13 cellular contexts compared by ENCODE assay signal in the genomic region with DNA sequence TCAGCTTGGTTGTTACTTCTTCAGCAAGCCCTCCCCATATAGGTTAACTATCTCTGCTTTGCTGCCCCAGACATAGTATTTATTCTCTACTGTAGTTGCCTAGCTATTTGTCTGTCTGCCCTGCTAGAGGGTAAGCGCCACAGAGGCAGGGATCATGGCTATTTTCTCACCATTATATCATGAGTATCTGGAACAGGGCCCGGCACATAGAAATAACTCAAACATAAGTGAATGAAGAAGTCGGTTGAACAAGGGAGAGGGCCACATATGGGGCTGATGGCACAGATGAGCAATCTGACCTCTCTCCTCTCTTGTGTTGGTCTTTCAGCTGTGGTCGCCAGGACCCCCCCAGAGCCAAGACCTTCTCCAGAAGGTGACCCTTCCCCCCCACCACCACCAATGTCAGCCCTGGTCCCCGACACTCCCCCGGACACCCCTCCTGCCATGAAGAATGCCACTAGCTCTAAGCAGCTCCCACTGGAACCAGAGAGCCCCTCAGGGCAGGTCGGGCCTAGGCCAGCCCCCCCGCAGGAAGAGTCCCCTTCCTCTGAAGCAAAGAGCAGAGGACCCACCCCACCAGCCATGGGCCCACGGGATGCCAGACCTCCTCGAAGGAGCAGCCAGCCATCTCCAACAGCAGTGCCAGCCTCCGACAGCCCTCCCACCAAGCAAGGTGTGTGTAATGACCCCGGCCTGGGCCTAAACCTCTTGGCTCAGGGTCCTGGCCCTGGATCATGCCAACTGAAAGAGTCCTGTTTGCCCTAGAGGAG. TPM values are rescaled to one million over a fixed set of nuclear protein-coding genes. Genes with fewer than 3 reads are reported as not detected.
DNase-seq lines count a peak whose midpoint lies in the region; ATAC-seq and TF ChIP-seq lines count a peak whose summit lies in the region.
"Had no signal": no experiment of that assay in that cellular context is flagged by ENCODE, and none has a peak within 500 bp of the region (broad histone marks: within the 10 kb centered on the region; RNA-seq: fewer than 3 reads in every experiment).

No MANE protein-coding gene starts in this region.

- peaks cover 14 to 78% (median 48%) of the 10 kb centered on the region in 3 experiments for H3K36me3 ChIP-seq in naive thymus-derived CD4-positive, alpha-beta T cell (ENCODE audit: control insufficient read depth in 2 of 3, insufficient read depth in 3 of 3, low read length in 3 of 3)

- H3K27me3 ChIP-seq in dorsolateral prefrontal cortex, result no peaks in the 10 kb centered on the region
- no peaks in the 10 kb centered on the region for H3K27me3 ChIP-seq in naive thymus-derived CD4-positive, alpha-beta T cell (ENCODE audit: control insufficient read depth in 2 of 2, insufficient read depth in 2 of 2, low read length in 2 of 2)

- H3K4me1 Mint-ChIP-seq in naive thymus-derived CD4-positive, alpha-beta T cell, result peaks cover 26 to 53% (median 39%) of the 10 kb centered on the region in 7 donors

- no peaks in the 10 kb centered on the region for H3K9me3 ChIP-seq in naive thymus-derived CD4-positive, alpha-beta T cell (ENCODE audit: control insufficient read depth in 2 of 3, low read length in 3 of 3)

- POLR2A ChIA-PET in naive thymus-derived CD4-positive, alpha-beta T cell (lab: Charles Lee), result interaction anchor here (1.0 to 12.8 kb wide), 4 partner anchors 8 to 18 kb away, joined by 4 to 272 read pairs (median 10); a partner anchor contains a TSS

- H3K4me3 Mint-ChIP-seq in naive thymus-derived CD4-positive, alpha-beta T cell, result no peak overlapping the region

- DNase-seq in Right ventricle myocardium inferior (ENCODE audit: missing footprints) (no peak), cardiac septum (ENCODE audit: low spot score) (no peak), dorsolateral prefrontal cortex (no peak), HuH-7.5 (ENCODE audit: low spot score) (no peak)
- DNase-seq in naive thymus-derived CD4-positive, alpha-beta T cell, result no peak
- no peak for DNase-seq in activated CD8-positive, alpha-beta memory T cell treated with anti-CD3 and anti-CD28 coated beads, Interleukin-2, amount 50 U/mL, for 48 hours
- DNase-seq: erythroblast, KG1, NCI-H1417 treated with DMSO at 0.1 percent for 48 hours, NCI-H226 had no signal

- peaks cover 0 to 8% of the 10 kb centered on the region in 2 donors for H3K4me1 ChIP-seq in naive thymus-derived CD4-positive, alpha-beta T cell (ENCODE audit: control insufficient read depth in 2 of 2, insufficient read depth in 2 of 2, low read length in 2 of 2)

- TF ChIP-seq CTCF in dorsolateral prefrontal cortex (IDR thresholded peaks at IDR 0.05 in 54 of 56, conservative IDR thresholded peaks at IDR 0.05 in 2 of 56; ENCODE audit: low read depth in 1 of 56, partially characterized antibody in 56 of 56), result no peak

- H3K9me3 Mint-ChIP-seq in naive thymus-derived CD4-positive, alpha-beta T cell, result no peaks in the 10 kb centered on the region

- ATAC-seq in Right ventricle myocardium inferior (peak; percentile 26), HG03039 (IDR thresholded peaks at IDR 0.05; ENCODE audit: unreplicated experiment) (no peak), GM18498 (IDR thresholded peaks at IDR 0.05; ENCODE audit: unreplicated experiment) (no peak)
- ATAC-seq in naive thymus-derived CD4-positive, alpha-beta T cell, result no peak
- ATAC-seq: HCT116 had no signal

- H3K27ac ChIP-seq in dorsolateral prefrontal cortex, result peak overlapping the region in 53 of 59 donors; percentile 16 to 96 (median 67)
- H3K27ac ChIP-seq in naive thymus-derived CD4-positive, alpha-beta T cell (ENCODE audit: low read depth, low read length), result peak overlapping the region; percentile 0

- intact Hi-C loops in Right ventricle myocardium inferior (cut with DNase I), result no loop called here
- intact Hi-C loops in cardiac septum (cut with DNase I), result no loop called here
- intact Hi-C loops in dorsolateral prefrontal cortex (cut with DNase I), result no loop called here
- intact Hi-C loops in naive thymus-derived CD4-positive, alpha-beta T cell (cut with micrococcal nuclease), result no loop called here

- H3K27ac Mint-ChIP-seq in naive thymus-derived CD4-positive, alpha-beta T cell, result peak overlapping the region in 7 of 9 donors; percentile 28 to 86 (median 70)

- CTCF ChIA-PET in naive thymus-derived CD4-positive, alpha-beta T cell (lab: Charles Lee), result interaction anchor here (0.8 to 1.4 kb wide), 3 partner anchors 17 to 21 kb away, joined by 3 to 6 read pairs (median 3); a partner anchor contains a TSS

- peaks cover 7 to 34% (median 27%) of the 10 kb centered on the region in 5 donors for H3K36me3 Mint-ChIP-seq in naive thymus-derived CD4-positive, alpha-beta T cell

- H3K4me3 ChIP-seq in dorsolateral prefrontal cortex, result peak overlapping the region in 1 of 59 donors; percentile 10
- no peak overlapping the region for H3K4me3 ChIP-seq in naive thymus-derived CD4-positive, alpha-beta T cell (ENCODE audit: low read length)

- H3K27me3 Mint-ChIP-seq in naive thymus-derived CD4-positive, alpha-beta T cell, result no peaks in the 10 kb centered on the region

RNA-seq across cellular contexts. Expression of a gene that starts 14.9 kb away (rescaled TPM):
- 383 TPM for total RNA-seq in Right ventricle myocardium inferior
- total RNA-seq in cardiac septum, result 262 TPM
- total RNA-seq in dorsolateral prefrontal cortex, result 100 to 1,000 TPM; 184 to 392 (median 248) TPM
- total RNA-seq in naive thymus-derived CD4-positive, alpha-beta T cell, result 100 to 1,000 TPM; 156 to 257 (median 235) TPM
- polyA plus RNA-seq in naive thymus-derived CD4-positive, alpha-beta T cell, result 10 to 100 TPM; 15.2 to 55.0 TPM

RNA-seq across cellular contexts. Expression of a gene that starts 21.5 kb away (rescaled TPM):
- total RNA-seq in Right ventricle myocardium inferior, result 53.9 TPM
- total RNA-seq in cardiac septum, result 47.9 TPM
- 10 to 100 TPM; 41.0 to 81.9 (median 61.8) TPM for total RNA-seq in dorsolateral prefrontal cortex
- total RNA-seq in naive thymus-derived CD4-positive, alpha-beta T cell, result 10 to 100 TPM; 32.1 to 60.5 (median 47.2) TPM
- polyA plus RNA-seq in naive thymus-derived CD4-positive, alpha-beta T cell, result 100 to 1,000 TPM in 1 of 2 donors, 10 to 100 TPM in 1; 98.6 to 110 TPM

RNA-seq across cellular contexts. Expression of a gene that starts 45.8 kb away (rescaled TPM):
- total RNA-seq in Right ventricle myocardium inferior (1.0 TPM), cardiac septum (1.7 TPM), dorsolateral prefrontal cortex (1 to 10 TPM in 92 of 120 experiments, under 1 TPM in 28; 0.33 to 4.9 (median 1.3) TPM)
- total RNA-seq in naive thymus-derived CD4-positive, alpha-beta T cell, result 1 to 10 TPM in 1 of 5 experiments, under 1 TPM in 3, not detected in 1; 0.05 to 2.5 (median 0.20) TPM
- not detected for polyA plus RNA-seq in naive thymus-derived CD4-positive, alpha-beta T cell

RNA-seq across cellular contexts. Expression of a gene that starts 53.4 kb away (rescaled TPM):
- total RNA-seq in Right ventricle myocardium inferior, result 60.1 TPM
- 86.5 TPM for total RNA-seq in cardiac septum
- total RNA-seq in dorsolateral prefrontal cortex, result 10 to 100 TPM; 55.1 to 96.7 (median 78.0) TPM
- total RNA-seq in naive thymus-derived CD4-positive, alpha-beta T cell, result 100 to 1,000 TPM in 3 of 5 experiments, 10 to 100 TPM in 2; 62.1 to 138 (median 122) TPM
- polyA plus RNA-seq in naive thymus-derived CD4-positive, alpha-beta T cell, result 100 to 1,000 TPM in 1 of 2 donors, 10 to 100 TPM in 1; 99.7 to 112 TPM
